ENCODE assay signal across 8 cellular contexts in the genomic region with DNA sequence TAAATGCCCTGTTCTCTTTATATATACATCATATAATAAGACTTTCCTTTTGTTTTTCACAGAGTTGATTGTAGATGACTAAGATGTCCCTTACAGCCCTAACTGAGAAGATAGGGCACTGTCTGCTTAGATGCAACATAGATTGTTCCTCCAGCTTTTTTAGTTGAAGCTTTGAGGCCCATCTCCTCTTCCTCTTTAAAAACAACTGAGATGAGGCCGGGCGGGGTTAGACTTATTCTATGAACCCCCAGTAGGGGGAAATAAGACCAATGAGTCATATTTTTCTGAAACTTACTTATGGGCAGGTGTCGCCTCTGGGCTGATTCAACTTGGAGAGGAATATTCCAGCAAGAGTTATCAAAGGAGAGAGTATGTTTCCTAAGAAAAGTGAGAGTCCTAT.
DNase-seq lines count a peak whose midpoint lies in the region; ATAC-seq and TF ChIP-seq lines count a peak whose summit lies in the region.

No MANE protein-coding gene starts in this region.

- no peak overlapping the region for H3K9ac ChIP-seq in SK-N-SH

- TF ChIP-seq RAD21 in SK-N-SH (IDR thresholded peaks at IDR 0.05; ENCODE audit: low read length), result no peak

- H3K79me2 ChIP-seq in SK-N-SH (ENCODE audit: insufficient read depth), result no peaks in the 10 kb centered on the region

- TF ChIP-seq EP300 in SK-N-SH (IDR thresholded peaks at IDR 0.05; ENCODE audit: borderline replicate concordance in 1 of 2, low read depth in 1 of 2, low read length in 1 of 2), result no peak

- H3K9me2 ChIP-seq in SK-N-SH, result no peaks in the 10 kb centered on the region

- H2AFZ ChIP-seq in SK-N-SH (ENCODE audit: low read depth), result no peak overlapping the region

- WGBS in SK-N-SH (ENCODE audit: low lambda C conversion rate), result 22% methylated on average over 3 of the region's 3 CpGs

- H3K4me1 ChIP-seq in BE2C, result no peaks in the 10 kb centered on the region
- no peaks in the 10 kb centered on the region for H3K4me1 ChIP-seq in SK-N-SH (ENCODE audit: control insufficient read depth in 1 of 2, insufficient read depth in 2 of 2, low read depth in 1 of 2, low read length in 1 of 2)

- TF ChIP-seq CTCF in CD14-positive monocyte (IDR thresholded peaks at IDR 0.05) (peak; percentile 14), BE2C (IDR thresholded peaks at IDR 0.05; ENCODE audit: low read depth, low read length) (no peak; the same call in 1 of the 2 replicates), SK-N-SH (IDR thresholded peaks at IDR 0.05) (no peak)
- no peak for TF ChIP-seq CTCF in activated CD8-positive, alpha-beta T cell treated with anti-CD3 and anti-CD28 coated beads for 36 hours (IDR thresholded peaks at IDR 0.05)

- H3K4me3 Mint-ChIP-seq in CD14-positive monocyte, result peak overlapping the region in 1 of 2 donors; percentile 16
- H3K4me3 Mint-ChIP-seq in activated CD8-positive, alpha-beta T cell treated with anti-CD3 and anti-CD28 coated beads for 36 hours, result peak overlapping the region; percentile 73

- peaks cover 9% of the 10 kb centered on the region for H3K4me1 Mint-ChIP-seq in CD14-positive monocyte
- H3K4me1 Mint-ChIP-seq in activated CD8-positive, alpha-beta T cell treated with anti-CD3 and anti-CD28 coated beads for 36 hours (ENCODE audit: low read depth), result peaks cover 50% of the 10 kb centered on the region

- no peaks in the 10 kb centered on the region for H3K36me3 ChIP-seq in BE2C
- H3K36me3 ChIP-seq in SK-N-SH (replicated peaks in 1 of 2; ENCODE audit: control insufficient read depth in 1 of 2, insufficient read depth in 2 of 2, low read length in 1 of 2), result no peaks in the 10 kb centered on the region

- no peaks in the 10 kb centered on the region for H4K20me1 ChIP-seq in SK-N-SH (ENCODE audit: insufficient read depth)

- H3K27me3 ChIP-seq in BE2C (no peaks in the 10 kb centered on the region), SK-N-SH (ENCODE audit: insufficient read depth) (peaks cover 11% of the 10 kb centered on the region; the same call in 1 of the 2 replicates)

- H3K4me2 ChIP-seq in SK-N-SH, result no peak overlapping the region

- peaks cover 0 to 4% (median 0%) of the 10 kb centered on the region in 7 donors for H3K9me3 Mint-ChIP-seq in CD14-positive monocyte
- no peaks in the 10 kb centered on the region for H3K9me3 Mint-ChIP-seq in activated CD8-positive, alpha-beta T cell treated with anti-CD3 and anti-CD28 coated beads for 36 hours

- intact Hi-C loops in CD14-positive monocyte (cut with micrococcal nuclease), result no loop called here
- intact Hi-C loops in activated CD8-positive, alpha-beta T cell treated with anti-CD3 and anti-CD28 coated beads for 36 hours (cut with micrococcal nuclease), result no loop called here

- DNase-seq in CD14-positive monocyte (ENCODE audit: low spot score) (no peak), BE2C (no peak), COLO668 (lab: John Stamatoyannopoulos, UW; ENCODE audit: unreplicated experiment) (no peak), NCI-H526 (lab: John Stamatoyannopoulos, UW) (no peak), SK-N-SH (no peak)
- DNase-seq in activated CD8-positive, alpha-beta T cell treated with anti-CD3 and anti-CD28 coated beads for 36 hours, result peak; percentile 82

- CTCF ChIA-PET in activated CD8-positive, alpha-beta T cell treated with anti-CD3 and anti-CD28 coated beads for 36 hours (lab: Charles Lee), result interaction anchor here (1.0 to 5.2 kb wide), 7 partner anchors 11 to 49 kb away, joined by 3 to 35 read pairs (median 5); no protein-coding TSS in a partner anchor
- CTCF ChIA-PET in SK-N-SH (lab: Yijun Ruan, JAX), result interaction anchor here (1.2 kb wide), 1 partner anchor 9 kb away, joined by 5 read pairs; no protein-coding TSS in a partner anchor

- H3K4me3 ChIP-seq in BE2C (ENCODE audit: low read depth, low read length) (no peak overlapping the region), SK-N-SH (ENCODE audit: low read depth in 2 of 2, low read length in 1 of 2) (no peak overlapping the region)

- no peaks in the 10 kb centered on the region for H3K36me3 Mint-ChIP-seq in CD14-positive monocyte
- peaks cover 8% of the 10 kb centered on the region for H3K36me3 Mint-ChIP-seq in activated CD8-positive, alpha-beta T cell treated with anti-CD3 and anti-CD28 coated beads for 36 hours (ENCODE audit: low read depth)

- no peaks in the 10 kb centered on the region for H3F3A ChIP-seq in SK-N-SH (replicated peaks; ENCODE audit: insufficient read depth)

- POLR2A ChIA-PET in activated CD8-positive, alpha-beta T cell treated with anti-CD3 and anti-CD28 coated beads for 36 hours (lab: Charles Lee), result interaction anchor here (0.6 to 3.1 kb wide), 6 partner anchors 19 to 1391 kb away, joined by 3 to 24 read pairs (median 4); no protein-coding TSS in a partner anchor
- POLR2A ChIA-PET in SK-N-SH (lab: Yijun Ruan, JAX), result no interaction called here

- no peak overlapping the region for H3K27ac ChIP-seq in SK-N-SH (ENCODE audit: low read depth in 2 of 2, low read length in 1 of 2)

- peak overlapping the region in 1 of 7 donors; percentile 58 for H3K27ac Mint-ChIP-seq in CD14-positive monocyte
- H3K27ac Mint-ChIP-seq in activated CD8-positive, alpha-beta T cell treated with anti-CD3 and anti-CD28 coated beads for 36 hours, result peak overlapping the region; percentile 89

- H3K27me3 Mint-ChIP-seq in CD14-positive monocyte (ENCODE audit: low read depth in 3 of 3), result peaks cover 3 to 22% (median 10%) of the 10 kb centered on the region in 3 donors
- H3K27me3 Mint-ChIP-seq in activated CD8-positive, alpha-beta T cell treated with anti-CD3 and anti-CD28 coated beads for 36 hours, result no peaks in the 10 kb centered on the region

- no peaks in the 10 kb centered on the region for H3K9me3 ChIP-seq in BE2C
- no peaks in the 10 kb centered on the region for H3K9me3 ChIP-seq in SK-N-SH

- ATAC-seq in GM18909 (IDR thresholded peaks at IDR 0.05; ENCODE audit: poor library complexity, unreplicated experiment) (peak; percentile 72), HG03354 (IDR thresholded peaks at IDR 0.05; ENCODE audit: poor library complexity, severe bottlenecking, unreplicated experiment) (peak; percentile 65)
- ATAC-seq in activated CD8-positive, alpha-beta T cell treated with anti-CD3 and anti-CD28 coated beads for 36 hours, result peak; percentile 70

TF ChIP-seq in SK-N-SH, 30 proteins besides CTCF, POLR2A, EP300 and RAD21:
- no peak for TF ChIP-seq YY1 (IDR thresholded peaks at IDR 0.05; ENCODE audit: low read depth)
- no peak for TF ChIP-seq FOXJ3 (CRISPR knock-in tag; IDR thresholded peaks at IDR 0.05)
- TF ChIP-seq TAF1 (IDR thresholded peaks at IDR 0.05; ENCODE audit: borderline replicate concordance, low read depth, low read length), result no peak
